In the genomic region with DNA sequence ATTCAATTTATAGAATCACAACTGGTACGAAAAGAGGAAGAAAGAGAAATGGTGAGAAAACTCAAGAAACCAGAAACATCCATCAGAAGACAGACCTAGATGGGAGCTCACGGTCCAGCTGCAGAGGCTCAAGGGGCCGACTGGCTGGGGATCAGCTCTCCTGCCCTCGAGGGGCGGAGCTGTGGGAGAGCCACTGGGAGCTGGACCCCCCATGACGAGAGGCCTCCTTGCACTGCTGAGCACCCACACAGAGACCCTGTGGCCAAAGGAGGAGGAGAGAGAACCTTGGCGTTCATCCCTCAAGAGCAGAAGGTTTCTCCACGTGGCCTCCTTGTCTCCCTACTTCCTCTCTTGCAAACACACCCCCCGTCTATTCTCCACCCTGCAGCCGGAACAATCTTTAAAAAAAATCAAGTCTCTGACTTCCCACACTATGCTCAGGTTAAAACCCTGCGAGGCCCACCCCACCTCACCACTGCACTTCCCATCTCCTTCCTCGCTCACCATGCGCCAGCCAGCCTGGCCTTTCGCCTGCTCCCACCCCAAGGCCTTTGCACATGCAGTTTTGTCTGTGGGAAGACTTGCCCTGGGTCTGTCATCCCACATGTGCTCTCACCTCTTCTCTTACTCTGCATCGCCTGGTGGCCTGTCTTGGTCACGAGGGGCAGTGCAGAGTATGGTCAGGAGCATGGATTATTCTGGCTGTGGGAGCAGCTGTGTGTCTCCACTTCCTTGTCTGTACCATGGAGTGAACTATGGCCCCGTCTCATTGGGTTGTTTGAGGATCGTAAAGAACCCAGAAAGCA, we compare ENCODE assay signal across 1 cellular context.
A peak's percentile ranks its signal among the peaks of the same experiment; 100 is the strongest.
TF ChIP-seq lines count a peak whose summit lies in the region.

No MANE protein-coding gene starts in this region.

TF ChIP-seq in GM12878, 131 proteins besides CTCF, POLR2A, EP300 and RAD21:
- TF ChIP-seq SPI1 (IDR thresholded peaks at IDR 0.05; ENCODE audit: borderline replicate concordance, insufficient read depth, low read depth, low read length) (peak; percentile 26; the same call in 1 of the 2 replicates), NKRF (conservative IDR thresholded peaks at IDR 0.05) (no peak)
